In genomic region chr15:59689626-59690236, GRCh38 we compare ENCODE assay signal across 1 cellular context.
TF ChIP-seq lines count a peak whose summit lies in the region.

No MANE protein-coding gene starts in this region.

TF ChIP-seq in K562, 482 proteins besides CTCF, POLR2A, EP300 and RAD21 (continued from another document and continues in another):
- no peak for TF ChIP-seq RREB1 (CRISPR knock-in tag; IDR thresholded peaks at IDR 0.05)
- TF ChIP-seq, protein P1, sequence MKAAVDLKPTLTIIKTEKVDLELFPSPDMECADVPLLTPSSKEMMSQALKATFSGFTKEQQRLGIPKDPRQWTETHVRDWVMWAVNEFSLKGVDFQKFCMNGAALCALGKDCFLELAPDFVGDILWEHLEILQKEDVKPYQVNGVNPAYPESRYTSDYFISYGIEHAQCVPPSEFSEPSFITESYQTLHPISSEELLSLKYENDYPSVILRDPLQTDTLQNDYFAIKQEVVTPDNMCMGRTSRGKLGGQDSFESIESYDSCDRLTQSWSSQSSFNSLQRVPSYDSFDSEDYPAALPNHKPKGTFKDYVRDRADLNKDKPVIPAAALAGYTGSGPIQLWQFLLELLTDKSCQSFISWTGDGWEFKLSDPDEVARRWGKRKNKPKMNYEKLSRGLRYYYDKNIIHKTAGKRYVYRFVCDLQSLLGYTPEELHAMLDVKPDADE (conservative IDR thresholded peaks at IDR 0.05; ENCODE audit: control insufficient read depth, low read depth, low read length) = no peak
- TF ChIP-seq, protein P2, sequence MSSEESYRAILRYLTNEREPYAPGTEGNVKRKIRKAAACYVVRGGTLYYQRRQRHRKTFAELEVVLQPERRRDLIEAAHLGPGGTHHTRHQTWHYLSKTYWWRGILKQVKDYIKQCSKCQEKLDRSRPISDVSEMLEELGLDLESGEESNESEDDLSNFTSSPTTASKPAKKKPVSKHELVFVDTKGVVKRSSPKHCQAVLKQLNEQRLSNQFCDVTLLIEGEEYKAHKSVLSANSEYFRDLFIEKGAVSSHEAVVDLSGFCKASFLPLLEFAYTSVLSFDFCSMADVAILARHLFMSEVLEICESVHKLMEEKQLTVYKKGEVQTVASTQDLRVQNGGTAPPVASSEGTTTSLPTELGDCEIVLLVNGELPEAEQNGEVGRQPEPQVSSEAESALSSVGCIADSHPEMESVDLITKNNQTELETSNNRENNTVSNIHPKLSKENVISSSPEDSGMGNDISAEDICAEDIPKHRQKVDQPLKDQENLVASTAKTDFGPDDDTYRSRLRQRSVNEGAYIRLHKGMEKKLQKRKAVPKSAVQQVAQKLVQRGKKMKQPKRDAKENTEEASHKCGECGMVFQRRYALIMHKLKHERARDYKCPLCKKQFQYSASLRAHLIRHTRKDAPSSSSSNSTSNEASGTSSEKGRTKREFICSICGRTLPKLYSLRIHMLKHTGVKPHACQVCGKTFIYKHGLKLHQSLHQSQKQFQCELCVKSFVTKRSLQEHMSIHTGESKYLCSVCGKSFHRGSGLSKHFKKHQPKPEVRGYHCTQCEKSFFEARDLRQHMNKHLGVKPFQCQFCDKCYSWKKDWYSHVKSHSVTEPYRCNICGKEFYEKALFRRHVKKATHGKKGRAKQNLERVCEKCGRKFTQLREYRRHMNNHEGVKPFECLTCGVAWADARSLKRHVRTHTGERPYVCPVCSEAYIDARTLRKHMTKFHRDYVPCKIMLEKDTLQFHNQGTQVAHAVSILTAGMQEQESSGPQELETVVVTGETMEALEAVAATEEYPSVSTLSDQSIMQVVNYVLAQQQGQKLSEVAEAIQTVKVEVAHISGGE (CRISPR knock-in tag; IDR thresholded peaks at IDR 0.05) = no peak
- TF ChIP-seq SNIP1 (IDR thresholded peaks at IDR 0.05; ENCODE audit: low read depth) = no peak
- TF ChIP-seq RB1 (IDR thresholded peaks at IDR 0.05; ENCODE audit: low read depth) = no peak
- TF ChIP-seq CBFA2T3 (IDR thresholded peaks at IDR 0.05) = peak; percentile 34
- TF ChIP-seq E2F4 (CRISPR knock-in tag; IDR thresholded peaks at IDR 0.05; ENCODE audit: low read depth) = no peak
- no peak for TF ChIP-seq ZNF780A (CRISPR knock-in tag; IDR thresholded peaks at IDR 0.05)
- TF ChIP-seq, protein P3, sequence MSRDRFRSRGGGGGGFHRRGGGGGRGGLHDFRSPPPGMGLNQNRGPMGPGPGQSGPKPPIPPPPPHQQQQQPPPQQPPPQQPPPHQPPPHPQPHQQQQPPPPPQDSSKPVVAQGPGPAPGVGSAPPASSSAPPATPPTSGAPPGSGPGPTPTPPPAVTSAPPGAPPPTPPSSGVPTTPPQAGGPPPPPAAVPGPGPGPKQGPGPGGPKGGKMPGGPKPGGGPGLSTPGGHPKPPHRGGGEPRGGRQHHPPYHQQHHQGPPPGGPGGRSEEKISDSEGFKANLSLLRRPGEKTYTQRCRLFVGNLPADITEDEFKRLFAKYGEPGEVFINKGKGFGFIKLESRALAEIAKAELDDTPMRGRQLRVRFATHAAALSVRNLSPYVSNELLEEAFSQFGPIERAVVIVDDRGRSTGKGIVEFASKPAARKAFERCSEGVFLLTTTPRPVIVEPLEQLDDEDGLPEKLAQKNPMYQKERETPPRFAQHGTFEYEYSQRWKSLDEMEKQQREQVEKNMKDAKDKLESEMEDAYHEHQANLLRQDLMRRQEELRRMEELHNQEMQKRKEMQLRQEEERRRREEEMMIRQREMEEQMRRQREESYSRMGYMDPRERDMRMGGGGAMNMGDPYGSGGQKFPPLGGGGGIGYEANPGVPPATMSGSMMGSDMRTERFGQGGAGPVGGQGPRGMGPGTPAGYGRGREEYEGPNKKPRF (IDR thresholded peaks at IDR 0.05; ENCODE audit: low read depth, low read length) = no peak
- TF ChIP-seq HEY1 (CRISPR knock-in tag; IDR thresholded peaks at IDR 0.05; ENCODE audit: borderline replicate concordance) = no peak
- TF ChIP-seq ZBED1 (IDR thresholded peaks at IDR 0.05) = no peak
- TF ChIP-seq NCOA2 (IDR thresholded peaks at IDR 0.05; ENCODE audit: partially characterized antibody in 2 of 2) = no peak
- no peak for TF ChIP-seq GABPB2 (CRISPR knock-in tag; conservative IDR thresholded peaks at IDR 0.05)
- TF ChIP-seq, protein P4, sequence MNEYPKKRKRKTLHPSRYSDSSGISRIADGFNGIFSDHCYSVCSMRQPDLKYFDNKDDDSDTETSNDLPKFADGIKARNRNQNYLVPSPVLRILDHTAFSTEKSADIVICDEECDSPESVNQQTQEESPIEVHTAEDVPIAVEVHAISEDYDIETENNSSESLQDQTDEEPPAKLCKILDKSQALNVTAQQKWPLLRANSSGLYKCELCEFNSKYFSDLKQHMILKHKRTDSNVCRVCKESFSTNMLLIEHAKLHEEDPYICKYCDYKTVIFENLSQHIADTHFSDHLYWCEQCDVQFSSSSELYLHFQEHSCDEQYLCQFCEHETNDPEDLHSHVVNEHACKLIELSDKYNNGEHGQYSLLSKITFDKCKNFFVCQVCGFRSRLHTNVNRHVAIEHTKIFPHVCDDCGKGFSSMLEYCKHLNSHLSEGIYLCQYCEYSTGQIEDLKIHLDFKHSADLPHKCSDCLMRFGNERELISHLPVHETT (CRISPR knock-in tag; conservative IDR thresholded peaks at IDR 0.05 in 1 of 2, IDR thresholded peaks at IDR 0.05 in 1 of 2) = no peak
- TF ChIP-seq ESRRB (CRISPR knock-in tag; IDR thresholded peaks at IDR 0.05; ENCODE audit: borderline replicate concordance) = no peak
- peak; percentile 12; the same call in 1 of the 2 replicates for TF ChIP-seq CXXC5 (CRISPR knock-in tag; IDR thresholded peaks at IDR 0.05)
- TF ChIP-seq, protein P5, sequence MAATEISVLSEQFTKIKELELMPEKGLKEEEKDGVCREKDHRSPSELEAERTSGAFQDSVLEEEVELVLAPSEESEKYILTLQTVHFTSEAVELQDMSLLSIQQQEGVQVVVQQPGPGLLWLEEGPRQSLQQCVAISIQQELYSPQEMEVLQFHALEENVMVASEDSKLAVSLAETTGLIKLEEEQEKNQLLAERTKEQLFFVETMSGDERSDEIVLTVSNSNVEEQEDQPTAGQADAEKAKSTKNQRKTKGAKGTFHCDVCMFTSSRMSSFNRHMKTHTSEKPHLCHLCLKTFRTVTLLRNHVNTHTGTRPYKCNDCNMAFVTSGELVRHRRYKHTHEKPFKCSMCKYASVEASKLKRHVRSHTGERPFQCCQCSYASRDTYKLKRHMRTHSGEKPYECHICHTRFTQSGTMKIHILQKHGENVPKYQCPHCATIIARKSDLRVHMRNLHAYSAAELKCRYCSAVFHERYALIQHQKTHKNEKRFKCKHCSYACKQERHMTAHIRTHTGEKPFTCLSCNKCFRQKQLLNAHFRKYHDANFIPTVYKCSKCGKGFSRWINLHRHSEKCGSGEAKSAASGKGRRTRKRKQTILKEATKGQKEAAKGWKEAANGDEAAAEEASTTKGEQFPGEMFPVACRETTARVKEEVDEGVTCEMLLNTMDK (IDR thresholded peaks at IDR 0.05; ENCODE audit: borderline replicate concordance, insufficient read depth, low read depth, low read length, poor library complexity, severe bottlenecking) = no peak
- TF ChIP-seq PREB (CRISPR knock-in tag; IDR thresholded peaks at IDR 0.05) = no peak
- no peak for TF ChIP-seq DDX20 (tag; IDR thresholded peaks at IDR 0.05; ENCODE audit: low read depth)
- TF ChIP-seq DLX4 (CRISPR knock-in tag; IDR thresholded peaks at IDR 0.05) = no peak
- TF ChIP-seq MYBL2 (IDR thresholded peaks at IDR 0.05; ENCODE audit: low read depth) = no peak
- TF ChIP-seq MYBL2 (CRISPR knock-in tag; IDR thresholded peaks at IDR 0.05; ENCODE audit: borderline replicate concordance) = no peak
- no peak for TF ChIP-seq ZFX (CRISPR knock-in tag; IDR thresholded peaks at IDR 0.05)
- TF ChIP-seq, protein P6, sequence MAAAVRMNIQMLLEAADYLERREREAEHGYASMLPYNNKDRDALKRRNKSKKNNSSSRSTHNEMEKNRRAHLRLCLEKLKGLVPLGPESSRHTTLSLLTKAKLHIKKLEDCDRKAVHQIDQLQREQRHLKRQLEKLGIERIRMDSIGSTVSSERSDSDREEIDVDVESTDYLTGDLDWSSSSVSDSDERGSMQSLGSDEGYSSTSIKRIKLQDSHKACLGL (CRISPR knock-in tag; IDR thresholded peaks at IDR 0.05; ENCODE audit: borderline replicate concordance, poor library complexity, severe bottlenecking) = no peak
- TF ChIP-seq SIN3B (IDR thresholded peaks at IDR 0.05; ENCODE audit: low read depth) = no peak
- no peak for TF ChIP-seq MTF1 (CRISPR knock-in tag; IDR thresholded peaks at IDR 0.05; ENCODE audit: borderline replicate concordance)
- TF ChIP-seq CUX1 (CRISPR knock-in tag; IDR thresholded peaks at IDR 0.05) = peak; percentile 99
- peak; percentile 68; the same call in 1 of the 2 replicates for TF ChIP-seq ZNF589 (CRISPR knock-in tag; IDR thresholded peaks at IDR 0.05; ENCODE audit: low read depth)
